8 cellular contexts compared by ENCODE assay signal in genomic region chr5:10352404-10353240, GRCh38. TPM values are rescaled to one million over a fixed set of nuclear protein-coding genes. Genes with fewer than 3 reads are reported as not detected.
DNase-seq lines count a peak whose midpoint lies in the region; ATAC-seq and TF ChIP-seq lines count a peak whose summit lies in the region.

No MANE protein-coding gene starts in this region.

- no peaks in the 10 kb centered on the region for H3K36me3 Mint-ChIP-seq in nephron (ENCODE audit: low read depth)

- TF ChIP-seq CTCF in esophagus muscularis mucosa (IDR thresholded peaks at IDR 0.05): no peak
- no peak for TF ChIP-seq CTCF in nephron (IDR thresholded peaks at IDR 0.05; ENCODE audit: unreplicated experiment in 3 of 3)

- 25% methylated on average over 18 of the region's 19 CpGs for WGBS in esophagus muscularis mucosa

- H3K27me3 ChIP-seq in esophagus muscularis mucosa: no peaks in the 10 kb centered on the region

- peaks cover 23 to 45% (median 39%) of the 10 kb centered on the region in 4 donors for H3K4me1 ChIP-seq in esophagus muscularis mucosa

- H3K4me3 Mint-ChIP-seq in nephron: peak overlapping the region; percentile 92 to 94 (median 92)

- ATAC-seq in GM19468 (IDR thresholded peaks at IDR 0.05; ENCODE audit: extremely low read depth, unreplicated experiment): peak; percentile 13

- peaks cover 44% of the 10 kb centered on the region for H3K4me1 Mint-ChIP-seq in nephron

- TF ChIP-seq EP300 in esophagus muscularis mucosa (IDR thresholded peaks at IDR 0.05): no peak

- H3K27me3 Mint-ChIP-seq in nephron (ENCODE audit: low read depth): no peaks in the 10 kb centered on the region

- DNase-seq in ACHN (peak; percentile 22), MV-4-11 (lab: John Stamatoyannopoulos, UW) (peak; percentile 99), esophagus muscularis mucosa (ENCODE audit: extremely low spot score) (no peak)
- peak; percentile 60 for DNase-seq in activated CD4-positive, alpha-beta T cell treated with anti-CD3 and anti-CD28 coated beads for 48 hours
- DNase-seq in central memory CD4-positive, alpha-beta T cell: no peak
- no peak for DNase-seq in activated CD4-positive, CD25-positive, alpha-beta regulatory T cell treated with anti-CD3 and anti-CD28 coated beads, Interleukin-2, amount 50 U/mL, for 72 hours

- H3K36me3 ChIP-seq in esophagus muscularis mucosa: no peaks in the 10 kb centered on the region

- H3K9me3 Mint-ChIP-seq in nephron: no peaks in the 10 kb centered on the region

- H3K9me3 ChIP-seq in esophagus muscularis mucosa: no peaks in the 10 kb centered on the region

- peak overlapping the region; percentile 83 to 97 (median 93) for H3K4me3 ChIP-seq in esophagus muscularis mucosa

- intact Hi-C loops in esophagus muscularis mucosa (cut with DNase I): loop anchor here (5.0 kb wide), 1 partner anchor 65 kb away; no protein-coding TSS in a partner anchor

- peak overlapping the region; percentile 92 to 99 (median 99) for H3K27ac Mint-ChIP-seq in nephron

- H3K27ac ChIP-seq in esophagus muscularis mucosa (replicated peaks in 1 of 4): peak overlapping the region; percentile 97 to 98 (median 98)

- no peak for TF ChIP-seq POLR2A in esophagus muscularis mucosa (IDR thresholded peaks at IDR 0.05; ENCODE audit: low read depth)

- in situ Hi-C loops in ACHN (cut with HindIII; ENCODE audit: low pct_ligation_motif_present, low pct_unique_long_range_greater_than_20kb, low sequenced_read_pairs): no loop called here

RNA-seq across cellular contexts. Expression of gene MARCHF6, which starts 0.9 kb away (rescaled TPM):
- total RNA-seq in esophagus muscularis mucosa: 100 to 1,000 TPM in 1 of 4 donors, 10 to 100 TPM in 3; 76.5 to 121 (median 92.9) TPM

RNA-seq across cellular contexts. Expression of gene CMBL, which starts 44.9 kb away (rescaled TPM):
- total RNA-seq in esophagus muscularis mucosa: 1 to 10 TPM; 3.8 to 7.8 (median 5.1) TPM

Comparison
In these comparisons a context has a peak if more than half of its experiments do, and no peak if none do; other contexts are left out.
1. DNase-seq: peak in ACHN (single experiment), MV-4-11 (single experiment) and activated CD4-positive, alpha-beta T cell treated with anti-CD3 and anti-CD28 coated beads for 48 hours (single experiment); none in esophagus muscularis mucosa (single experiment), central memory CD4-positive, alpha-beta T cell (single experiment) and activated CD4-positive, CD25-positive, alpha-beta regulatory T cell treated with anti-CD3 and anti-CD28 coated beads, Interleukin-2, amount 50 U/mL, for 72 hours (single experiment).